1 cellular context compared by ENCODE assay signal in the genomic region with DNA sequence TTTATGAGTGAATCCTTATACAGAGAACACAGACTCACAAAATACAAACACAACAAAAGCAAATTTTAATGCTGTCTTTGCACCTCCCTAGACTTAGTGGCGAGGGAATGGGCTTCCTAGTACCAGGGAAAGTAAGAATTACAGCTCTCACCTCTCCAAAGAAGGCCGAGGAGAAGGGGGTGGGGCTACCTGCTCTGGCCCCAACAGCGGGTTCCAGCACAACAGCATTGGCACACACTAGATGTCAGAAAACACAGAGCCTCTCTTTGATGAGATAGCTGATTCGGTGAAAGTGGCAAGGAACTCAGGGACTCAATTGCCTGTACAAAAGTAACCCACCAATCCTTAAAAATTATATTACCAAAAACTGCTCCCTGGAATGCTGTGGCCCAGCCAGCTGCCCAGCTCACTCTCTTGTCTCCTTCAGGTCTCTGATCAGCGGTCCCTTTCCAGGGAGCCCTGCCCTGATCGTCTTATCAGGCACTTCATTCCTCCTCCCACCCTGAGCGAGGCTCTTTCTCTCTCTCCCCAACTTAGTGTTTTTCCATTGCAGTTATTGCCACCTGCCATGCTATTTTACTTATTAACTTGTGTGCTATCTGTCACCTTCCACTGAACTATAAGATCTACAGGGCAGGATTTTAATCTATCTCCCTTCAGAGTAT.
TF ChIP-seq lines count a peak whose summit lies in the region.

No MANE protein-coding gene starts in this region.

TF ChIP-seq in GM23338, 12 proteins besides CTCF, POLR2A, EP300 and RAD21 (continued from another document):
- TF ChIP-seq, protein P1, sequence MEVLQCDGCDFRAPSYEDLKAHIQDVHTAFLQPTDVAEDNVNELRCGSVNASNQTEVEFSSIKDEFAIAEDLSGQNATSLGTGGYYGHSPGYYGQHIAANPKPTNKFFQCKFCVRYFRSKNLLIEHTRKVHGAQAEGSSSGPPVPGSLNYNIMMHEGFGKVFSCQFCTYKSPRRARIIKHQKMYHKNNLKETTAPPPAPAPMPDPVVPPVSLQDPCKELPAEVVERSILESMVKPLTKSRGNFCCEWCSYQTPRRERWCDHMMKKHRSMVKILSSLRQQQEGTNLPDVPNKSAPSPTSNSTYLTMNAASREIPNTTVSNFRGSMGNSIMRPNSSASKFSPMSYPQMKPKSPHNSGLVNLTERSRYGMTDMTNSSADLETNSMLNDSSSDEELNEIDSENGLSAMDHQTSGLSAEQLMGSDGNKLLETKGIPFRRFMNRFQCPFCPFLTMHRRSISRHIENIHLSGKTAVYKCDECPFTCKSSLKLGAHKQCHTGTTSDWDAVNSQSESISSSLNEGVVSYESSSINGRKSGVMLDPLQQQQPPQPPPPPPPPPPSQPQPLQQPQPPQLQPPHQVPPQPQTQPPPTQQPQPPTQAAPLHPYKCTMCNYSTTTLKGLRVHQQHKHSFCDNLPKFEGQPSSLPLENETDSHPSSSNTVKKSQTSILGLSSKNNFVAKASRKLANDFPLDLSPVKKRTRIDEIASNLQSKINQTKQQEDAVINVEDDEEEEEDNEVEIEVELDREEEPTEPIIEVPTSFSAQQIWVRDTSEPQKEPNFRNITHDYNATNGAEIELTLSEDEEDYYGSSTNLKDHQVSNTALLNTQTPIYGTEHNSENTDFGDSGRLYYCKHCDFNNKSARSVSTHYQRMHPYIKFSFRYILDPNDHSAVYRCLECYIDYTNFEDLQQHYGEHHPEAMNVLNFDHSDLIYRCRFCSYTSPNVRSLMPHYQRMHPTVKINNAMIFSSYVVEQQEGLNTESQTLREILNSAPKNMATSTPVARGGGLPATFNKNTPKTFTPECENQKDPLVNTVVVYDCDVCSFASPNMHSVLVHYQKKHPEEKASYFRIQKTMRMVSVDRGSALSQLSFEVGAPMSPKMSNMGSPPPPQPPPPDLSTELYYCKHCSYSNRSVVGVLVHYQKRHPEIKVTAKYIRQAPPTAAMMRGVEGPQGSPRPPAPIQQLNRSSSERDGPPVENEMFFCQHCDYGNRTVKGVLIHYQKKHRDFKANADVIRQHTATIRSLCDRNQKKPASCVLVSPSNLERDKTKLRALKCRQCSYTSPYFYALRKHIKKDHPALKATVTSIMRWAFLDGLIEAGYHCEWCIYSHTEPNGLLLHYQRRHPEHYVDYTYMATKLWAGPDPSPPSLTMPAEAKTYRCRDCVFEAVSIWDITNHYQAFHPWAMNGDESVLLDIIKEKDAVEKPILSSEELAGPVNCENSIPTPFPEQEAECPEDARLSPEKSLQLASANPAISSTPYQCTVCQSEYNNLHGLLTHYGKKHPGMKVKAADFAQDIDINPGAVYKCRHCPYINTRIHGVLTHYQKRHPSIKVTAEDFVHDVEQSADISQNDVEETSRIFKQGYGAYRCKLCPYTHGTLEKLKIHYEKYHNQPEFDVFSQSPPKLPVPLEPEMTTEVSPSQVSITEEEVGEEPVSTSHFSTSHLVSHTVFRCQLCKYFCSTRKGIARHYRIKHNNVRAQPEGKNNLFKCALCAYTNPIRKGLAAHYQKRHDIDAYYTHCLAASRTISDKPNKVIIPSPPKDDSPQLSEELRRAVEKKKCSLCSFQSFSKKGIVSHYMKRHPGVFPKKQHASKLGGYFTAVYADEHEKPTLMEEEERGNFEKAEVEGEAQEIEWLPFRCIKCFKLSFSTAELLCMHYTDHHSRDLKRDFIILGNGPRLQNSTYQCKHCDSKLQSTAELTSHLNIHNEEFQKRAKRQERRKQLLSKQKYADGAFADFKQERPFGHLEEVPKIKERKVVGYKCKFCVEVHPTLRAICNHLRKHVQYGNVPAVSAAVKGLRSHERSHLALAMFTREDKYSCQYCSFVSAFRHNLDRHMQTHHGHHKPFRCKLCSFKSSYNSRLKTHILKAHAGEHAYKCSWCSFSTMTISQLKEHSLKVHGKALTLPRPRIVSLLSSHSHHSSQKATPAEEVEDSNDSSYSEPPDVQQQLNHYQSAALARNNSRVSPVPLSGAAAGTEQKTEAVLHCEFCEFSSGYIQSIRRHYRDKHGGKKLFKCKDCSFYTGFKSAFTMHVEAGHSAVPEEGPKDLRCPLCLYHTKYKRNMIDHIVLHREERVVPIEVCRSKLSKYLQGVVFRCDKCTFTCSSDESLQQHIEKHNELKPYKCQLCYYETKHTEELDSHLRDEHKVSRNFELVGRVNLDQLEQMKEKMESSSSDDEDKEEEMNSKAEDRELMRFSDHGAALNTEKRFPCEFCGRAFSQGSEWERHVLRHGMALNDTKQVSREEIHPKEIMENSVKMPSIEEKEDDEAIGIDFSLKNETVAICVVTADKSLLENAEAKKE (CRISPR knock-in tag; IDR thresholded peaks at IDR 0.05), result no peak
- TF ChIP-seq ZNF331 (CRISPR knock-in tag; IDR thresholded peaks at IDR 0.05; ENCODE audit: low read depth) (no peak), NANOG (IDR thresholded peaks at IDR 0.05; ENCODE audit: borderline replicate concordance) (no peak), CREB1 (CRISPR knock-in tag; IDR thresholded peaks at IDR 0.05; ENCODE audit: low read depth) (no peak), EZH2 (IDR thresholded peaks at IDR 0.05; ENCODE audit: low read depth, unreplicated experiment) (no peak), JUNB (IDR thresholded peaks at IDR 0.05; ENCODE audit: unreplicated experiment) (no peak), POLR2AphosphoS5 (IDR thresholded peaks at IDR 0.05; ENCODE audit: low read depth) (no peak)
- TF ChIP-seq, protein P2, sequence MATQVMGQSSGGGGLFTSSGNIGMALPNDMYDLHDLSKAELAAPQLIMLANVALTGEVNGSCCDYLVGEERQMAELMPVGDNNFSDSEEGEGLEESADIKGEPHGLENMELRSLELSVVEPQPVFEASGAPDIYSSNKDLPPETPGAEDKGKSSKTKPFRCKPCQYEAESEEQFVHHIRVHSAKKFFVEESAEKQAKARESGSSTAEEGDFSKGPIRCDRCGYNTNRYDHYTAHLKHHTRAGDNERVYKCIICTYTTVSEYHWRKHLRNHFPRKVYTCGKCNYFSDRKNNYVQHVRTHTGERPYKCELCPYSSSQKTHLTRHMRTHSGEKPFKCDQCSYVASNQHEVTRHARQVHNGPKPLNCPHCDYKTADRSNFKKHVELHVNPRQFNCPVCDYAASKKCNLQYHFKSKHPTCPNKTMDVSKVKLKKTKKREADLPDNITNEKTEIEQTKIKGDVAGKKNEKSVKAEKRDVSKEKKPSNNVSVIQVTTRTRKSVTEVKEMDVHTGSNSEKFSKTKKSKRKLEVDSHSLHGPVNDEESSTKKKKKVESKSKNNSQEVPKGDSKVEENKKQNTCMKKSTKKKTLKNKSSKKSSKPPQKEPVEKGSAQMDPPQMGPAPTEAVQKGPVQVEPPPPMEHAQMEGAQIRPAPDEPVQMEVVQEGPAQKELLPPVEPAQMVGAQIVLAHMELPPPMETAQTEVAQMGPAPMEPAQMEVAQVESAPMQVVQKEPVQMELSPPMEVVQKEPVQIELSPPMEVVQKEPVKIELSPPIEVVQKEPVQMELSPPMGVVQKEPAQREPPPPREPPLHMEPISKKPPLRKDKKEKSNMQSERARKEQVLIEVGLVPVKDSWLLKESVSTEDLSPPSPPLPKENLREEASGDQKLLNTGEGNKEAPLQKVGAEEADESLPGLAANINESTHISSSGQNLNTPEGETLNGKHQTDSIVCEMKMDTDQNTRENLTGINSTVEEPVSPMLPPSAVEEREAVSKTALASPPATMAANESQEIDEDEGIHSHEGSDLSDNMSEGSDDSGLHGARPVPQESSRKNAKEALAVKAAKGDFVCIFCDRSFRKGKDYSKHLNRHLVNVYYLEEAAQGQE (IDR thresholded peaks at IDR 0.05; ENCODE audit: unreplicated experiment), result no peak
TF ChIP-seq in GM23338: peak in this region for 0.
